15 cellular contexts compared by ENCODE assay signal in genomic region chr5:158967566-158967965, GRCh38.
DNase-seq lines count a peak whose midpoint lies in the region; ATAC-seq and TF ChIP-seq lines count a peak whose summit lies in the region.
"Had no signal": no experiment of that assay in that cellular context is flagged by ENCODE, and none has a peak within 500 bp of the region (broad histone marks: within the 10 kb centered on the region; RNA-seq: fewer than 3 reads in every experiment).

No MANE protein-coding gene starts in this region.

- no peak overlapping the region for H3K4me3 ChIP-seq in cardiac fibroblast (replicated peaks in 1 of 2; ENCODE audit: low read depth in 2 of 2, low read length in 2 of 2)
- H3K4me3 ChIP-seq: hepatocyte, prostate gland had no signal

- POLR2A ChIA-PET in activated CD4-positive, alpha-beta memory T cell treated with anti-CD3 and anti-CD28 coated beads for 36 hours (lab: Charles Lee) = no interaction called here

- no peak overlapping the region for H3K4me3 Mint-ChIP-seq in osteocyte (ENCODE audit: unreplicated experiment)
- no peak overlapping the region for H3K4me3 Mint-ChIP-seq in activated CD4-positive, alpha-beta memory T cell treated with anti-CD3 and anti-CD28 coated beads for 36 hours
- H3K4me3 Mint-ChIP-seq in activated T-helper 2 cell treated with anti-CD3 and anti-CD28 coated beads, Interferon-gamma antibody, Interleukin-2, Interleukin-4, amounts not matched to agents 10 μg/mL and 5 μg/mL and 100 μg/mL, durations not matched to agents 14 hours and 24 hours and 36 hours (ENCODE audit: low read depth) = no peak overlapping the region
- H3K4me3 Mint-ChIP-seq: activated CD4-positive, alpha-beta T cell treated with anti-CD3 and anti-CD28 coated beads, Interleukin-2, amount 10 ng/mL, durations not matched to agents 24 days and 14 days; type B pancreatic cell had no signal

- DNase-seq in GM04504 (ENCODE audit: low read depth) (peak; percentile 63), MV-4-11 (lab: John Stamatoyannopoulos, UW) (peak; percentile 95), cardiac fibroblast (ENCODE audit: low read depth in 2 of 2) (peak; percentile 62 to 97), osteocyte (ENCODE audit: extremely low spot score, unreplicated experiment) (no peak)
- no peak for DNase-seq in activated T-cell treated with anti-CD3 and anti-CD28 coated beads, Interleukin-2, amount 50 U/mL, for 1 hour
- no peak for DNase-seq in activated CD4-positive, alpha-beta memory T cell treated with anti-CD3 and anti-CD28 coated beads for 36 hours
- no peak for DNase-seq in activated T-helper 2 cell treated with anti-CD3 and anti-CD28 coated beads, Interferon-gamma antibody, Interleukin-2, Interleukin-4, amounts not matched to agents 10 μg/mL and 5 μg/mL and 100 μg/mL, durations not matched to agents 14 hours and 24 hours and 36 hours (ENCODE audit: low spot score)
- DNase-seq: activated CD4-positive, alpha-beta T cell treated with anti-CD3 and anti-CD28 coated beads, Interleukin-2, amount 10 ng/mL, durations not matched to agents 24 days and 14 days; activated gamma-delta T cell treated with Interleukin-2 at 50 U/mL for 16 hours; cortex of kidney; NCI-H2081 had no signal

- CTCF ChIA-PET in activated CD4-positive, alpha-beta memory T cell treated with anti-CD3 and anti-CD28 coated beads for 36 hours (lab: Charles Lee) = no interaction called here

- ATAC-seq in SK-N-SH treated with all-trans-retinoic acid at 6 μM for 48 hours = no peak

- no peaks in the 10 kb centered on the region for H3K27me3 Mint-ChIP-seq in osteocyte (ENCODE audit: unreplicated experiment)
- peaks cover 3% of the 10 kb centered on the region for H3K27me3 Mint-ChIP-seq in activated CD4-positive, alpha-beta memory T cell treated with anti-CD3 and anti-CD28 coated beads for 36 hours
- H3K27me3 Mint-ChIP-seq in activated T-helper 2 cell treated with anti-CD3 and anti-CD28 coated beads, Interferon-gamma antibody, Interleukin-2, Interleukin-4, amounts not matched to agents 10 μg/mL and 5 μg/mL and 100 μg/mL, durations not matched to agents 14 hours and 24 hours and 36 hours (ENCODE audit: low read depth) = peaks cover 4% of the 10 kb centered on the region

- peaks cover 11% of the 10 kb centered on the region for H3K36me3 Mint-ChIP-seq in osteocyte (ENCODE audit: unreplicated experiment)
- H3K36me3 Mint-ChIP-seq in activated CD4-positive, alpha-beta memory T cell treated with anti-CD3 and anti-CD28 coated beads for 36 hours = no peaks in the 10 kb centered on the region
- no peaks in the 10 kb centered on the region for H3K36me3 Mint-ChIP-seq in activated T-helper 2 cell treated with anti-CD3 and anti-CD28 coated beads, Interferon-gamma antibody, Interleukin-2, Interleukin-4, amounts not matched to agents 10 μg/mL and 5 μg/mL and 100 μg/mL, durations not matched to agents 14 hours and 24 hours and 36 hours (ENCODE audit: low read depth)
- H3K36me3 Mint-ChIP-seq: type B pancreatic cell had no signal

- intact Hi-C loops in activated CD4-positive, alpha-beta memory T cell treated with anti-CD3 and anti-CD28 coated beads for 36 hours (cut with micrococcal nuclease) = no loop called here
- intact Hi-C loops in activated T-helper 2 cell treated with anti-CD3 and anti-CD28 coated beads, Interferon-gamma antibody, Interleukin-2, Interleukin-4, amounts not matched to agents 10 μg/mL and 5 μg/mL and 100 μg/mL, durations not matched to agents 14 hours and 24 hours and 36 hours (cut with micrococcal nuclease) = no loop called here

- peak overlapping the region; percentile 63 for H3K27ac Mint-ChIP-seq in osteocyte (ENCODE audit: unreplicated experiment)
- H3K27ac Mint-ChIP-seq in activated CD4-positive, alpha-beta memory T cell treated with anti-CD3 and anti-CD28 coated beads for 36 hours = no peak overlapping the region
- no peak overlapping the region for H3K27ac Mint-ChIP-seq in activated T-helper 2 cell treated with anti-CD3 and anti-CD28 coated beads, Interferon-gamma antibody, Interleukin-2, Interleukin-4, amounts not matched to agents 10 μg/mL and 5 μg/mL and 100 μg/mL, durations not matched to agents 14 hours and 24 hours and 36 hours
- H3K27ac Mint-ChIP-seq: activated CD4-positive, alpha-beta T cell treated with anti-CD3 and anti-CD28 coated beads, Interleukin-2, amount 10 ng/mL, durations not matched to agents 24 days and 14 days; type B pancreatic cell had no signal

- H3K9me3 Mint-ChIP-seq in osteocyte (ENCODE audit: unreplicated experiment) = no peaks in the 10 kb centered on the region
- no peaks in the 10 kb centered on the region for H3K9me3 Mint-ChIP-seq in activated CD4-positive, alpha-beta memory T cell treated with anti-CD3 and anti-CD28 coated beads for 36 hours
- H3K9me3 Mint-ChIP-seq in activated T-helper 2 cell treated with anti-CD3 and anti-CD28 coated beads, Interferon-gamma antibody, Interleukin-2, Interleukin-4, amounts not matched to agents 10 μg/mL and 5 μg/mL and 100 μg/mL, durations not matched to agents 14 hours and 24 hours and 36 hours = no peaks in the 10 kb centered on the region
- H3K9me3 Mint-ChIP-seq: activated CD4-positive, alpha-beta T cell treated with anti-CD3 and anti-CD28 coated beads, Interleukin-2, amount 10 ng/mL, durations not matched to agents 24 days and 14 days; type B pancreatic cell had no signal

- peaks cover 66% of the 10 kb centered on the region for H3K4me1 Mint-ChIP-seq in osteocyte (ENCODE audit: unreplicated experiment)
- H3K4me1 Mint-ChIP-seq in activated CD4-positive, alpha-beta memory T cell treated with anti-CD3 and anti-CD28 coated beads for 36 hours (ENCODE audit: low read depth) = no peaks in the 10 kb centered on the region
- peaks cover 2% of the 10 kb centered on the region for H3K4me1 Mint-ChIP-seq in activated T-helper 2 cell treated with anti-CD3 and anti-CD28 coated beads, Interferon-gamma antibody, Interleukin-2, Interleukin-4, amounts not matched to agents 10 μg/mL and 5 μg/mL and 100 μg/mL, durations not matched to agents 14 hours and 24 hours and 36 hours (ENCODE audit: low read depth)
- H3K4me1 Mint-ChIP-seq: activated CD4-positive, alpha-beta T cell treated with anti-CD3 and anti-CD28 coated beads, Interleukin-2, amount 10 ng/mL, durations not matched to agents 24 days and 14 days had no signal

- TF ChIP-seq CTCF in cardiac fibroblast (IDR thresholded peaks at IDR 0.05; ENCODE audit: low read depth, low read length) = no peak
- TF ChIP-seq CTCF in osteocyte (IDR thresholded peaks at IDR 0.05) = no peak

TF ChIP-seq in SK-N-SH treated with all-trans-retinoic acid at 6 μM for 48 hours, 23 proteins besides CTCF, POLR2A, EP300 and RAD21:
- TF ChIP-seq TCF4 (CRISPR knock-in tag; IDR thresholded peaks at IDR 0.05; ENCODE audit: borderline replicate concordance) = no peak
TF ChIP-seq in SK-N-SH treated with all-trans-retinoic acid at 6 μM for 48 hours: peak in this region for 0.

Comparison
In these comparisons a context has a peak if more than half of its experiments do, and no peak if none do; other contexts are left out.
1. DNase-seq: peak in GM04504 (single experiment), MV-4-11 (single experiment) and cardiac fibroblast (2 of 2); none in osteocyte (single experiment), activated T-cell treated with anti-CD3 and anti-CD28 coated beads, Interleukin-2, amount 50 U/mL, for 1 hour (single experiment), activated CD4-positive, alpha-beta memory T cell treated with anti-CD3 and anti-CD28 coated beads for 36 hours (single experiment) and activated T-helper 2 cell treated with anti-CD3 and anti-CD28 coated beads, Interferon-gamma antibody, Interleukin-2, Interleukin-4, amounts not matched to agents 10 μg/mL and 5 μg/mL and 100 μg/mL, durations not matched to agents 14 hours and 24 hours and 36 hours (single experiment).